Comparison of ENCODE assay signal across 1 cellular context in genomic region chr17:81934098-81934757, GRCh38.
TF ChIP-seq lines count a peak whose summit lies in the region.

No MANE protein-coding gene starts in this region.

TF ChIP-seq in GM23338, 12 proteins besides CTCF, POLR2A, EP300 and RAD21:
- no peak for TF ChIP-seq POLR2AphosphoS5 (IDR thresholded peaks at IDR 0.05; ENCODE audit: low read depth)
- TF ChIP-seq ZNF114 (CRISPR knock-in tag; IDR thresholded peaks at IDR 0.05) = no peak
- no peak for TF ChIP-seq EZH2 (IDR thresholded peaks at IDR 0.05; ENCODE audit: low read depth, unreplicated experiment)
- TF ChIP-seq REST (IDR thresholded peaks at IDR 0.05; ENCODE audit: unreplicated experiment) = no peak
- no peak for TF ChIP-seq ZNF331 (CRISPR knock-in tag; IDR thresholded peaks at IDR 0.05; ENCODE audit: low read depth)
- TF ChIP-seq EZH2phosphoT487 (IDR thresholded peaks at IDR 0.05; ENCODE audit: unreplicated experiment) = no peak
- TF ChIP-seq ZNF462 (CRISPR knock-in tag; IDR thresholded peaks at IDR 0.05) = no peak
- no peak for TF ChIP-seq STAT1 (IDR thresholded peaks at IDR 0.05; ENCODE audit: unreplicated experiment)
- TF ChIP-seq ETS1 (IDR thresholded peaks at IDR 0.05) = no peak
